7 cellular contexts compared by ENCODE assay signal in genomic region chr17:2055494-2056220, GRCh38. TPM values are rescaled to one million over a fixed set of nuclear protein-coding genes. Genes with fewer than 3 reads are reported as not detected.
A peak's percentile ranks its signal among the peaks of the same experiment; 100 is the strongest.
DNase-seq lines count a peak whose midpoint lies in the region; ATAC-seq lines count a peak whose summit lies in the region.

No MANE protein-coding gene starts in this region.

- peak overlapping the region; percentile 48 for H3K4me3 ChIP-seq in iPS-15b (ENCODE audit: low read depth, low read length)

- no peaks in the 10 kb centered on the region for H3K4me1 ChIP-seq in iPS-15b (ENCODE audit: control insufficient read depth, insufficient read depth, low read length)

- H3K27ac Mint-ChIP-seq in activated T-helper 2 cell treated with anti-CD3 and anti-CD28 coated beads, Interferon-gamma antibody, Interleukin-2, Interleukin-4, amounts not matched to agents 10 μg/mL and 5 μg/mL and 100 μg/mL, durations not matched to agents 14 hours and 24 hours and 36 hours = peak overlapping the region; percentile 74

- no peaks in the 10 kb centered on the region for H3K36me3 ChIP-seq in iPS-15b (ENCODE audit: control insufficient read depth, insufficient read depth, low read length)

- peak overlapping the region; percentile 76 for H3K4me3 Mint-ChIP-seq in activated T-helper 2 cell treated with anti-CD3 and anti-CD28 coated beads, Interferon-gamma antibody, Interleukin-2, Interleukin-4, amounts not matched to agents 10 μg/mL and 5 μg/mL and 100 μg/mL, durations not matched to agents 14 hours and 24 hours and 36 hours (ENCODE audit: low read depth)

- H3K36me3 Mint-ChIP-seq in activated T-helper 2 cell treated with anti-CD3 and anti-CD28 coated beads, Interferon-gamma antibody, Interleukin-2, Interleukin-4, amounts not matched to agents 10 μg/mL and 5 μg/mL and 100 μg/mL, durations not matched to agents 14 hours and 24 hours and 36 hours (ENCODE audit: low read depth) = peaks cover 19% of the 10 kb centered on the region

- ATAC-seq in HG03521 (IDR thresholded peaks at IDR 0.05; ENCODE audit: unreplicated experiment) = peak; percentile 8
- ATAC-seq in HG03342 (IDR thresholded peaks at IDR 0.05; ENCODE audit: unreplicated experiment) = no peak
- no peak for ATAC-seq in HG02852 (IDR thresholded peaks at IDR 0.05; ENCODE audit: unreplicated experiment)

- no peaks in the 10 kb centered on the region for H3K9me3 ChIP-seq in iPS-15b (ENCODE audit: control insufficient read depth, insufficient read depth, low read length)

- DNase-seq in activated T-helper 2 cell treated with anti-CD3 and anti-CD28 coated beads, Interferon-gamma antibody, Interleukin-2, Interleukin-4, amounts not matched to agents 10 μg/mL and 5 μg/mL and 100 μg/mL, durations not matched to agents 14 hours and 24 hours and 36 hours (ENCODE audit: low spot score) = peak; percentile 57
- DNase-seq in stimulated activated CD4-positive, alpha-beta T cell treated with anti-CD3 and anti-CD28 coated beads, Interleukin-4, amount 100 ng/mL, for 4 hours = peak; percentile 40 to 51
- no peak for DNase-seq in epidermal melanocyte (ENCODE audit: insufficient read length, low spot score)

- peaks cover 7% of the 10 kb centered on the region for H3K27me3 Mint-ChIP-seq in activated T-helper 2 cell treated with anti-CD3 and anti-CD28 coated beads, Interferon-gamma antibody, Interleukin-2, Interleukin-4, amounts not matched to agents 10 μg/mL and 5 μg/mL and 100 μg/mL, durations not matched to agents 14 hours and 24 hours and 36 hours (ENCODE audit: low read depth)

- peaks cover 26% of the 10 kb centered on the region for H3K4me1 Mint-ChIP-seq in activated T-helper 2 cell treated with anti-CD3 and anti-CD28 coated beads, Interferon-gamma antibody, Interleukin-2, Interleukin-4, amounts not matched to agents 10 μg/mL and 5 μg/mL and 100 μg/mL, durations not matched to agents 14 hours and 24 hours and 36 hours (ENCODE audit: low read depth)

- peaks cover 54% of the 10 kb centered on the region for H3K27me3 ChIP-seq in iPS-15b (ENCODE audit: control insufficient read depth, insufficient read depth, low read length)

- no peaks in the 10 kb centered on the region for H3K9me3 Mint-ChIP-seq in activated T-helper 2 cell treated with anti-CD3 and anti-CD28 coated beads, Interferon-gamma antibody, Interleukin-2, Interleukin-4, amounts not matched to agents 10 μg/mL and 5 μg/mL and 100 μg/mL, durations not matched to agents 14 hours and 24 hours and 36 hours

- intact Hi-C loops in activated T-helper 2 cell treated with anti-CD3 and anti-CD28 coated beads, Interferon-gamma antibody, Interleukin-2, Interleukin-4, amounts not matched to agents 10 μg/mL and 5 μg/mL and 100 μg/mL, durations not matched to agents 14 hours and 24 hours and 36 hours (cut with micrococcal nuclease) = loop anchor here (1.0 to 5.0 kb wide), 4 partner anchors 189 to 281 kb away; partner anchors contain the start of genes SGSM2 and TSR1

- no peak overlapping the region for H3K9ac ChIP-seq in iPS-15b (ENCODE audit: low read depth, low read length)

RNA-seq across cellular contexts. Expression of gene HIC1, which starts 0.8 kb away (rescaled TPM):
- total RNA-seq in activated T-helper 2 cell treated with anti-CD3 and anti-CD28 coated beads, Interferon-gamma antibody, Interleukin-2, Interleukin-4, amounts not matched to agents 10 μg/mL and 5 μg/mL and 100 μg/mL, durations not matched to agents 14 hours and 24 hours and 36 hours = 42.6 and 43.5 TPM in 2 replicates

RNA-seq across cellular contexts. Expression of gene OVCA2, which starts 13.8 kb away (rescaled TPM):
- total RNA-seq in activated T-helper 2 cell treated with anti-CD3 and anti-CD28 coated beads, Interferon-gamma antibody, Interleukin-2, Interleukin-4, amounts not matched to agents 10 μg/mL and 5 μg/mL and 100 μg/mL, durations not matched to agents 14 hours and 24 hours and 36 hours = 29.9 and 35.8 TPM in 2 replicates

RNA-seq across cellular contexts. Expression of gene DPH1, which starts 25.7 kb away (rescaled TPM):
- total RNA-seq in activated T-helper 2 cell treated with anti-CD3 and anti-CD28 coated beads, Interferon-gamma antibody, Interleukin-2, Interleukin-4, amounts not matched to agents 10 μg/mL and 5 μg/mL and 100 μg/mL, durations not matched to agents 14 hours and 24 hours and 36 hours = 43.4 and 47.5 TPM in 2 replicates

RNA-seq across cellular contexts. Expression of gene RTN4RL1, which starts 30.5 kb away (rescaled TPM):
- 0.25 and 0.51 TPM in 2 replicates for total RNA-seq in activated T-helper 2 cell treated with anti-CD3 and anti-CD28 coated beads, Interferon-gamma antibody, Interleukin-2, Interleukin-4, amounts not matched to agents 10 μg/mL and 5 μg/mL and 100 μg/mL, durations not matched to agents 14 hours and 24 hours and 36 hours
